Comparison of ENCODE assay signal across 1 cellular context in genomic region chr5:106094128-106094726, GRCh38.
A peak's percentile ranks its signal among the peaks of the same experiment; 100 is the strongest.
TF ChIP-seq lines count a peak whose summit lies in the region.

No MANE protein-coding gene starts in this region.

TF ChIP-seq in SK-N-SH treated with all-trans-retinoic acid at 6 μM for 48 hours, 23 proteins besides CTCF, POLR2A, EP300 and RAD21 (continued from another document):
- TF ChIP-seq CREB5 (CRISPR knock-in tag; IDR thresholded peaks at IDR 0.05; ENCODE audit: low read depth): 0 out of 2 replicates have a peak, but pooled peaks have one; percentile 34
- peak; percentile 94 for TF ChIP-seq ISL1 (CRISPR knock-in tag; IDR thresholded peaks at IDR 0.05)
- TF ChIP-seq TCF4 (CRISPR knock-in tag; IDR thresholded peaks at IDR 0.05; ENCODE audit: borderline replicate concordance): peak; percentile 92
- no peak for TF ChIP-seq ZFP3 (CRISPR knock-in tag; IDR thresholded peaks at IDR 0.05)
- TF ChIP-seq TOX (CRISPR knock-in tag; IDR thresholded peaks at IDR 0.05; ENCODE audit: borderline replicate concordance): peak; percentile 80
